In the genomic region with DNA sequence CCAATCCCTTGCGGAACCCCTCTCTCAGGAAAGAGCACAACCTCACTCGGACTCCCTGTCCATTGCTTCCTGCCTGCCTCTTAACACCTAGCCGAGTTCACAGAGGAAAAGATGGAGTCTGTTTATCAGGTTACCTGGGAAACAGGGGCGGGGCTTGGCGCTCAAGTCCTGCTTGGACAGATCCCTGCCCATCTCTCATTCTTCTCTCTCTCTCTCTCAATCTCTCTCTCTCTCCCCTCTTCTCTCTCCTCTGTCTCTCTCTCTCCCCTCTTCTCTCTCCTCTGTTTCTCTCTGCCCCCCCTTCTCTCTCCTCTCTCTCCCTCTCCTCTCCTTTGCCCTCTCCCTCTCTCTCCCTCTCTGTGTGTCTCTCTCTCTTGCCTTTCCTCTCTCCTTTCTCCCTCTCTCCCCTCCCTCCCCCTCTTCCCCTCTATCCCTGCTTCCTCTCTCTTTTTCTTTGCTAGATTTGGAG, we compare ENCODE assay signal across 8 cellular contexts. TPM values are rescaled to one million over a fixed set of nuclear protein-coding genes. Genes with fewer than 3 reads are reported as not detected.
DNase-seq lines count a peak whose midpoint lies in the region; ATAC-seq, FAIRE-seq and TF ChIP-seq lines count a peak whose summit lies in the region.

Gene EFHB (minus strand): TSS at position 120 of the 469 bp plus-strand sequence. CDS start 199 bp downstream, outside the sequence.

- H2BK120ac ChIP-seq in mesendoderm (ENCODE audit: low read depth, low read length): no peak within 1 kb of the TSS

- peak; percentile 68 for DNase-seq in H7
- DNase-seq in NCI-H2029 (lab: John Stamatoyannopoulos, UW): peak; percentile 80
- no peak for DNase-seq in astrocyte (ENCODE audit: low read depth)
- peak; percentile 96 for DNase-seq in mesendoderm
- DNase-seq in gastrocnemius medialis: no peak
- DNase-seq in dedifferentiated amniotic fluid mesenchymal stem cell (ENCODE audit: extremely low spot score): no peak
- no peak for DNase-seq in pons (ENCODE audit: low spot score)
- DNase-seq in ovary: no peak

- no peak for FAIRE-seq in astrocyte (lab: Jason Lieb, UNC)

- no peak for TF ChIP-seq EP300 in ovary (IDR thresholded peaks at IDR 0.05)

- no peaks in the 10 kb centered on the region for H3K9me3 Mint-ChIP-seq in astrocyte (ENCODE audit: unreplicated experiment)

- ATAC-seq in gastrocnemius medialis: no peak

- no CpG with 5 or more reads among the region's 5 CpGs for WGBS in mesendoderm (ENCODE audit: extremely low coverage, insufficient coverage, low lambda C conversion rate)
- WGBS in ovary, 3 donors: 34 to 50% (median 38%) methylated on average over 5 of the region's 5 CpGs

- no peak within 1 kb of the TSS for H3K4ac ChIP-seq in mesendoderm (ENCODE audit: low read depth, low read length)

- H3K4me1 Mint-ChIP-seq in astrocyte (ENCODE audit: low read depth, unreplicated experiment): peaks cover 24% of the 10 kb centered on the region

- no peak within 1 kb of the TSS for H3K56ac ChIP-seq in mesendoderm (ENCODE audit: low read length)

- no peaks in the 10 kb centered on the region for H3K36me3 ChIP-seq in H7 (replicated peaks; ENCODE audit: control insufficient read depth, insufficient read depth, low read length)
- H3K36me3 ChIP-seq in astrocyte (ENCODE audit: insufficient read depth, low read length): no peaks in the 10 kb centered on the region
- H3K36me3 ChIP-seq in mesendoderm (ENCODE audit: control insufficient read depth, insufficient read depth, low read length): no peaks in the 10 kb centered on the region
- H3K36me3 ChIP-seq in gastrocnemius medialis: no peaks in the 10 kb centered on the region
- H3K36me3 ChIP-seq in ovary: no peaks in the 10 kb centered on the region

- H2AK5ac ChIP-seq in mesendoderm (ENCODE audit: low read length): no peak within 1 kb of the TSS

- TF ChIP-seq POLR2A in gastrocnemius medialis (IDR thresholded peaks at IDR 0.05) (no peak), ovary (IDR thresholded peaks at IDR 0.05) (no peak)

- no peaks in the 10 kb centered on the region for H3K36me3 Mint-ChIP-seq in astrocyte (ENCODE audit: low read depth, unreplicated experiment)

- no peak within 1 kb of the TSS for H3K18ac ChIP-seq in mesendoderm (ENCODE audit: low read length)

- H3K4me3 Mint-ChIP-seq in astrocyte (ENCODE audit: unreplicated experiment): no peak within 1 kb of the TSS

- no peak within 1 kb of the TSS for H2BK15ac ChIP-seq in mesendoderm (replicated peaks; ENCODE audit: low read depth)

- peak within 1 kb of the TSS; percentile 35 for H3K27ac Mint-ChIP-seq in astrocyte (ENCODE audit: unreplicated experiment)

- H3K9ac ChIP-seq in astrocyte (ENCODE audit: low read length) (no peak within 1 kb of the TSS), mesendoderm (ENCODE audit: low read length) (no peak within 1 kb of the TSS)

- no peak within 1 kb of the TSS for H2BK5ac ChIP-seq in mesendoderm (ENCODE audit: low read length)

- intact Hi-C loops in gastrocnemius medialis (cut with DNase I; ENCODE audit: low total_unique reads) (no loop called here), ovary (cut with DNase I) (no loop called here)

- H3K79me1 ChIP-seq in mesendoderm (ENCODE audit: low read length): no peaks in the 10 kb centered on the region

- H3K27me3 ChIP-seq in H7 (ENCODE audit: control insufficient read depth, insufficient read depth, low read length) (no peaks in the 10 kb centered on the region), astrocyte (ENCODE audit: insufficient read depth, low read length) (no peaks in the 10 kb centered on the region), mesendoderm (ENCODE audit: insufficient read depth, low read length, poor library complexity) (no peaks in the 10 kb centered on the region), gastrocnemius medialis (no peaks in the 10 kb centered on the region), ovary (no peaks in the 10 kb centered on the region)

- H3K4me2 ChIP-seq in astrocyte (ENCODE audit: low read length) (no peak within 1 kb of the TSS), mesendoderm (ENCODE audit: low read length) (no peak within 1 kb of the TSS)

- TF ChIP-seq CTCF in astrocyte (IDR thresholded peaks at IDR 0.05; ENCODE audit: insufficient read depth, low read depth, low read length) (no peak), gastrocnemius medialis (IDR thresholded peaks at IDR 0.05 in 4 of 5, conservative IDR thresholded peaks at IDR 0.05 in 1 of 5) (no peak), ovary (IDR thresholded peaks at IDR 0.05) (no peak)

- no peaks in the 10 kb centered on the region for H4K20me1 ChIP-seq in astrocyte (ENCODE audit: insufficient read depth, low read length)

- H3K79me2 ChIP-seq in astrocyte (ENCODE audit: insufficient read depth, low read length): no peaks in the 10 kb centered on the region
- no peaks in the 10 kb centered on the region for H3K79me2 ChIP-seq in mesendoderm (ENCODE audit: control insufficient read depth, insufficient read depth, low read length)

- H3K4me1 ChIP-seq in astrocyte (ENCODE audit: insufficient read depth, low read length): peaks cover 12% of the 10 kb centered on the region
- no peaks in the 10 kb centered on the region for H3K4me1 ChIP-seq in mesendoderm (ENCODE audit: control insufficient read depth, low read depth, low read length)
- H3K4me1 ChIP-seq in gastrocnemius medialis: no peaks in the 10 kb centered on the region
- H3K4me1 ChIP-seq in ovary (ENCODE audit: insufficient read depth): no peaks in the 10 kb centered on the region

- peak within 1 kb of the TSS; percentile 44; the same call in 1 of the 2 replicates for H3K4me3 ChIP-seq in H7 (ENCODE audit: insufficient read depth, low read depth, low read length)
- H3K4me3 ChIP-seq in astrocyte (ENCODE audit: insufficient read depth, low read depth, low read length): no peak within 1 kb of the TSS
- no peak within 1 kb of the TSS for H3K4me3 ChIP-seq in mesendoderm (ENCODE audit: low read length)
- no peak within 1 kb of the TSS for H3K4me3 ChIP-seq in gastrocnemius medialis
- no peak within 1 kb of the TSS for H3K4me3 ChIP-seq in ovary

- H3K9me3 ChIP-seq in astrocyte (ENCODE audit: insufficient read depth, low read depth, low read length) (no peaks in the 10 kb centered on the region), gastrocnemius medialis (no peaks in the 10 kb centered on the region), ovary (no peaks in the 10 kb centered on the region)

- H3K27ac ChIP-seq in astrocyte (ENCODE audit: low read depth, low read length) (no peak within 1 kb of the TSS), mesendoderm (ENCODE audit: low read depth, low read length) (no peak within 1 kb of the TSS), gastrocnemius medialis (no peak within 1 kb of the TSS), ovary (no peak within 1 kb of the TSS)

- in situ Hi-C loops in gastrocnemius medialis (cut with MboI; ENCODE audit: low sequenced_read_pairs in 4 of 4): loop anchor here in 1 of 4 donors (25.0 kb wide), 1 partner anchor 253 kb away; the partner anchor contains the start of gene SGO1

- H4K5ac ChIP-seq in mesendoderm (ENCODE audit: low read length): no peak within 1 kb of the TSS

- no peak within 1 kb of the TSS for H2AFZ ChIP-seq in astrocyte (ENCODE audit: low read depth, low read length)

- no peaks in the 10 kb centered on the region for H3K27me3 Mint-ChIP-seq in astrocyte (ENCODE audit: low read depth, unreplicated experiment)

- H4K8ac ChIP-seq in mesendoderm (ENCODE audit: low read depth, low read length): no peak within 1 kb of the TSS

- H3K23ac ChIP-seq in mesendoderm (ENCODE audit: low read length): no peak within 1 kb of the TSS

RNA-seq across cellular contexts. Expression of gene EFHB, which starts in this region (rescaled TPM):
- 0.17 and 0.22 TPM in 2 replicates for total RNA-seq in H7 (2014; rRNA removed; shearing (Covaris generic))
- total RNA-seq in astrocyte (0.94 and 1.2 TPM in 2 replicates), gastrocnemius medialis (not detected), ovary (1 to 10 TPM in 6 of 7 donors, under 1 TPM in 1; 0.42 to 9.2 (median 2.8) TPM)
- polyA plus RNA-seq in mesendoderm (2013, experiment 1 of 2): 0.35 TPM
- polyA plus RNA-seq in mesendoderm (2013, experiment 2 of 2): 0.41 TPM
- polyA plus RNA-seq in ovary: under 1 TPM; 0.43 to 0.69 TPM

Comparison
In these comparisons a context has a peak if more than half of its experiments do, and no peak if none do; other contexts are left out.
1. Peak in DNase-seq and H3K4me3 ChIP-seq in H7; RNA of the gene not detected or under 1 TPM.
2. DNase-seq: peak in NCI-H2029 (single experiment) and mesendoderm (single experiment); none in astrocyte (single experiment), gastrocnemius medialis (0 of 2), dedifferentiated amniotic fluid mesenchymal stem cell (single experiment), pons (single experiment) and ovary (0 of 5).